Comparison of ENCODE assay signal across 8 cellular contexts in the genomic region with DNA sequence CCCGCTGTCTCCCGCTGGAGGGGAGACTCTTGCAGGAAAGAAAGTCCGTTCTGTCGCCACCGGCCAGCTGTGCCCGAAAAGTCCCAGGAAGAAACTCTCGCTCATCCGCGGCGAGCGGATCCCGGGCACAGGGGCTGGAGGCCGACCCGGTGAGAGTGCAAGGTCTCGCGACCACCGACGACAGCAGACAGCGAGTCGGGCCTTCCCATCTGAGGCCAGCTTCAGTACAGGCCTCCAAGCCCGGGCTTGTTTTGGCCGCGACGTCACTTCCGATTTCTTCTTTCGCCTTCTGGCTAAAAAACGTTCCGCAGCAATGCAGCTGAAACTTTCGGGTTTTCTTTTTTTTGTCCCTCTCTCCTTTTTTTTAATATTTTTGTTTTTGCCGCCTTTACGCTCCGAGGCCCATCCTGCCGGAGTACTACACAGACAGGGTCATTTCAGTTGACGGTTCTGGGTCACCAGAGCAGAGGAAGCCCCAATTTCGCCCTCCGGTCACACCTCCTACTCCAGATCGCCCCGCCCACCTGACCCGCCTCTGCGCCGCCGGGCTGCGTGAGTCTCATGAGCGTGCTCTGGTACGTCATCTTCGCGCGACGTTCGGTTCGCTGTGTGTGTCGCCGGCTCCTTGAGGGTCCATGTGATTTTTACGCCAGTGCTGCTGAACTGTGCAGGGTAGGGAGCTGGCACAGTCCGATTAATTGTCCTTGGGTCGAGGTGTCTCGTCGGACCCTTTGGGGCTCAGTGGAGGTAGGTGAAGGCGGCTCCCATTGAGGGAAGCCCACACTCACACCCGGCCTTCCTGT. TPM values are rescaled to one million over a fixed set of nuclear protein-coding genes. Genes with fewer than 3 reads are reported as not detected.
DNase-seq lines count a peak whose midpoint lies in the region; ATAC-seq, FAIRE-seq and TF ChIP-seq lines count a peak whose summit lies in the region.

A gene with protein sequence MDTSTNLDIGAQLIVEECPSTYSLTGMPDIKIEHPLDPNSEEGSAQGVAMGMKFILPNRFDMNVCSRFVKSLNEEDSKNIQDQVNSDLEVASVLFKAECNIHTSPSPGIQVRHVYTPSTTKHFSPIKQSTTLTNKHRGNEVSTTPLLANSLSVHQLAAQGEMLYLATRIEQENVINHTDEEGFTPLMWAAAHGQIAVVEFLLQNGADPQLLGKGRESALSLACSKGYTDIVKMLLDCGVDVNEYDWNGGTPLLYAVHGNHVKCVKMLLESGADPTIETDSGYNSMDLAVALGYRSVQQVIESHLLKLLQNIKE (minus strand): TSS at position 474 of the 803 bp plus-strand sequence. CDS start 2,758 bp downstream, outside the sequence.
A gene with protein sequence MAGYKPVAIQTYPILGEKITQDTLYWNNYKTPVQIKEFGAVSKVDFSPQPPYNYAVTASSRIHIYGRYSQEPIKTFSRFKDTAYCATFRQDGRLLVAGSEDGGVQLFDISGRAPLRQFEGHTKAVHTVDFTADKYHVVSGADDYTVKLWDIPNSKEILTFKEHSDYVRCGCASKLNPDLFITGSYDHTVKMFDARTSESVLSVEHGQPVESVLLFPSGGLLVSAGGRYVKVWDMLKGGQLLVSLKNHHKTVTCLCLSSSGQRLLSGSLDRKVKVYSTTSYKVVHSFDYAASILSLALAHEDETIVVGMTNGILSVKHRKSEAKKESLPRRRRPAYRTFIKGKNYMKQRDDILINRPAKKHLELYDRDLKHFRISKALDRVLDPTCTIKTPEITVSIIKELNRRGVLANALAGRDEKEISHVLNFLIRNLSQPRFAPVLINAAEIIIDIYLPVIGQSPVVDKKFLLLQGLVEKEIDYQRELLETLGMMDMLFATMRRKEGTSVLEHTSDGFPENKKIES (plus strand): TSS at position 578 of the 803 bp plus-strand sequence. CDS start 1,602 bp downstream, outside the sequence.

- 0% methylated on average over 60 of the region's 60 CpGs for WGBS in small intestine, 3 donors

- CTCF ChIA-PET in AG04450 (lab: Charles Lee) (interaction anchor here (2.1 to 2.5 kb wide), 2 partner anchors 45 to 228 kb away, joined by 7 to 15 read pairs; no protein-coding TSS in a partner anchor), WTC11 (lab: Charles Lee) (interaction anchor here (0.8 to 1.5 kb wide), 4 partner anchors 10 to 78 kb away, joined by 3 to 7 read pairs (median 4); no protein-coding TSS in a partner anchor)

- no peaks in the 10 kb centered on the region for H3K27me3 ChIP-seq in AG04450 (ENCODE audit: control insufficient read depth, insufficient read depth, low read length)
- no peaks in the 10 kb centered on the region for H3K27me3 ChIP-seq in small intestine (ENCODE audit: control insufficient read depth in 2 of 2, insufficient read depth in 2 of 2, low read length in 2 of 2)

- H3K4me3 Mint-ChIP-seq in WTC11: peak within 1 kb of the TSS; percentile 88

- POLR2A ChIA-PET in AG04450 (lab: Yijun Ruan, JAX) (interaction anchor here (0.8 to 1.3 kb wide), 3 partner anchors 44 to 336 kb away, joined by 3 to 5 read pairs (median 3); no protein-coding TSS in a partner anchor), WTC11 (lab: Charles Lee) (interaction anchor here (0.5 kb wide), 1 partner anchor 319 kb away, joined by 3 read pairs; no protein-coding TSS in a partner anchor)

- H3K27ac ChIP-seq in AG04450 (ENCODE audit: low read depth, low read length) (peak within 1 kb of the TSS; percentile 84), small intestine (ENCODE audit: low read depth in 1 of 2, low read length in 1 of 2) (peak within 1 kb of the TSS; percentile 58 to 97)

- peaks cover 2 to 5% of the 10 kb centered on the region in 2 donors for H3K36me3 ChIP-seq in small intestine (ENCODE audit: control insufficient read depth in 2 of 2, insufficient read depth in 2 of 2, low read length in 2 of 2)

- H3K9me3 ChIP-seq in AG04450 (ENCODE audit: control insufficient read depth, insufficient read depth, low read length) (no peaks in the 10 kb centered on the region), small intestine (ENCODE audit: control insufficient read depth, low read depth) (no peaks in the 10 kb centered on the region)

- ATAC-seq in GM18909 (IDR thresholded peaks at IDR 0.05; ENCODE audit: poor library complexity, unreplicated experiment) (peak; percentile 94), HG03175 (IDR thresholded peaks at IDR 0.05; ENCODE audit: unreplicated experiment) (peak; percentile 97), WTC11 (peak; percentile 95)

- H3K27me3 Mint-ChIP-seq in WTC11 (ENCODE audit: low read depth): no peaks in the 10 kb centered on the region

- no peak for FAIRE-seq in small intestine (lab: Jason Lieb, UNC)

- no peak for TF ChIP-seq CTCF in AG04450 (IDR thresholded peaks at IDR 0.05; ENCODE audit: low read depth, low read length)
- TF ChIP-seq CTCF in WTC11 (IDR thresholded peaks at IDR 0.05): no peak
- TF ChIP-seq CTCF in cardiac fibroblast (IDR thresholded peaks at IDR 0.05; ENCODE audit: low read depth, low read length): no peak

- H3K9me3 Mint-ChIP-seq in WTC11: no peaks in the 10 kb centered on the region

- peaks cover 14% of the 10 kb centered on the region for H3K4me1 Mint-ChIP-seq in WTC11

- peak within 1 kb of the TSS; percentile 99 for H3K27ac Mint-ChIP-seq in WTC11

- H3K36me3 Mint-ChIP-seq in WTC11: peaks cover 18% of the 10 kb centered on the region

- H3K4me3 ChIP-seq in AG04450 (ENCODE audit: low read depth, low read length) (peak within 1 kb of the TSS; percentile 98), cardiac fibroblast (replicated peaks in 1 of 2; ENCODE audit: low read depth in 2 of 2, low read length in 2 of 2) (peak within 1 kb of the TSS; percentile 83 to 91), small intestine (ENCODE audit: low read depth in 1 of 2, low read length in 2 of 2) (peak within 1 kb of the TSS; percentile 75 to 82)

- peak; percentile 95 for DNase-seq in AG04450 (ENCODE audit: low read depth, low spot score)
- peak; percentile 97 for DNase-seq in NCI-H226
- DNase-seq in WTC11 (ENCODE audit: low spot score): peak; percentile 99
- peak; percentile 99 for DNase-seq in cardiac fibroblast (ENCODE audit: low read depth in 2 of 2)
- peak; percentile 93 for DNase-seq in iPS-NIHi11 (ENCODE audit: low spot score)
- peak; percentile 98 for DNase-seq in small intestine

- H3K4me1 ChIP-seq in small intestine (ENCODE audit: control insufficient read depth in 2 of 2, insufficient read depth in 1 of 2, low read depth in 1 of 2, low read length in 1 of 2): peaks cover 4% of the 10 kb centered on the region in 2 donors

TF ChIP-seq in WTC11, 78 proteins besides CTCF, POLR2A, EP300 and RAD21 (continues in another document):
- TF ChIP-seq FOXK1 (CRISPR knock-in tag; IDR thresholded peaks at IDR 0.05) (peak; percentile 94), ZNF138 (CRISPR knock-in tag; conservative IDR thresholded peaks at IDR 0.05) (no peak), GABPB1 (CRISPR knock-in tag; IDR thresholded peaks at IDR 0.05) (0 out of 2 replicates have a peak, but pooled peaks have one; percentile 9), NFE2L1 (CRISPR knock-in tag; IDR thresholded peaks at IDR 0.05) (peak; percentile 48; the same call in 1 of the 2 replicates), SP1 (CRISPR knock-in tag; conservative IDR thresholded peaks at IDR 0.05) (peak; percentile 96), TEAD4 (CRISPR knock-in tag; IDR thresholded peaks at IDR 0.05) (no peak), ETV6 (CRISPR knock-in tag; IDR thresholded peaks at IDR 0.05) (0 out of 2 replicates have a peak, but pooled peaks have one; percentile 17), USF2 (CRISPR knock-in tag; IDR thresholded peaks at IDR 0.05) (peak; percentile 87), SMAD3 (CRISPR knock-in tag; IDR thresholded peaks at IDR 0.05; ENCODE audit: borderline replicate concordance) (no peak), HMGXB4 (CRISPR knock-in tag; IDR thresholded peaks at IDR 0.05) (0 out of 2 replicates have a peak, but pooled peaks have one; percentile 34), ZNF232 (CRISPR knock-in tag; IDR thresholded peaks at IDR 0.05) (peak; percentile 77; the same call in 1 of the 2 replicates)

RNA-seq across cellular contexts. Expression of the first gene that starts in this region (rescaled TPM):
- polyA plus RNA-seq in AG04450 (2011; rRNA removed) (24.9 and 39.6 TPM in 2 replicates), small intestine (10 to 100 TPM in 2 of 3 donors, 1 to 10 TPM in 1; 9.2 to 13.0 (median 11.1) TPM)
- 5.8 and 15.7 TPM in 2 replicates for polyA minus RNA-seq in AG04450 (2011; rRNA and poly(A)+ RNA removed)
- 14.3 to 17.7 TPM (median 14.5 TPM) in 3 replicates for total RNA-seq in WTC11 (2021)

RNA-seq across cellular contexts. Expression of the second gene that starts in this region (rescaled TPM):
- polyA plus RNA-seq in AG04450 (2011; rRNA removed): 11.3 and 15.3 TPM in 2 replicates
- 15.2 and 16.1 TPM in 2 replicates for polyA minus RNA-seq in AG04450 (2011; rRNA and poly(A)+ RNA removed)
- total RNA-seq in WTC11 (2021): 26.2 to 35.2 TPM (median 26.7 TPM) in 3 replicates
- polyA plus RNA-seq in small intestine: 1 to 10 TPM; 2.5 to 5.3 (median 3.8) TPM

Comparison
In these comparisons a context has a peak if more than half of its experiments do, and no peak if none do; other contexts are left out.
1. Peak in every context shown above with its lines: DNase-seq, ATAC-seq, H3K4me3 ChIP-seq and H3K27ac ChIP-seq.